Comparison of ENCODE assay signal across 23 cellular contexts in the genomic region with DNA sequence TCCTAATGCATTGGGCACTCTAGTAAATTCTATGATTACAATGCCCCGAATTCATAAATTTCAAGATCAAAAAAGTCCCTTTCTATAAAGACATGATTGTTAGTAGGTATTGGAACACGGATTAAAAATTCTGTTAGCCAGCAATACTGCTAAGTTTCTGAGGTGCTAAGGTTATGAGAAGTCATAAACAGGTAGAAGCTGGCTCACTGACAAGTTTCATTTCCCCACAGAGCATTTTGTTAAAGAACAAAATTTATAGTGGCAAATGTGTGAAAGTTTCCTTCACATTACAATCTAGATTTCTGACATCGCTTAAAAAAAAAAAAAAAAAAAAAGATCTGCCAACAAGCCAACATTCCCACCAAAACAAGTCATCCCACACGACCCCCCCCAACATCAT. TPM values are rescaled to one million over a fixed set of nuclear protein-coding genes. Genes with fewer than 3 reads are reported as not detected.
A peak's percentile ranks its signal among the peaks of the same experiment; 100 is the strongest.
DNase-seq lines count a peak whose midpoint lies in the region; ATAC-seq and TF ChIP-seq lines count a peak whose summit lies in the region.
"Had no signal": no experiment of that assay in that cellular context is flagged by ENCODE, and none has a peak within 500 bp of the region (broad histone marks: within the 10 kb centered on the region; RNA-seq: fewer than 3 reads in every experiment).

No MANE protein-coding gene starts in this region.

- no peak overlapping the region for H3K4me3 ChIP-seq in Caco-2 (ENCODE audit: low read depth, low read length)

- no peaks in the 10 kb centered on the region for H3K9me3 ChIP-seq in Caco-2
- H3K9me3 ChIP-seq: BE2C had no signal

- H3K36me3 ChIP-seq in Caco-2 (ENCODE audit: control insufficient read depth, insufficient read depth, low read length), result peaks cover 2% of the 10 kb centered on the region

- H3K27me3 Mint-ChIP-seq in activated CD4-positive, alpha-beta T cell treated with anti-CD3 and anti-CD28 coated beads for 36 hours, result no peaks in the 10 kb centered on the region
- H3K27me3 Mint-ChIP-seq in Caco-2 (ENCODE audit: insufficient read depth, unreplicated experiment), result no peaks in the 10 kb centered on the region
- H3K27me3 Mint-ChIP-seq in activated T-helper 1 cell treated with anti-CD3 and anti-CD28 coated beads, Interleukin-12 subunit alpha, Interleukin-12 subunit beta, Interleukin-2, Interleukin-4 antibody, amounts not matched to agents 30 ng/mL and 10 ng/mL and 1 ng/mL, durations not matched to agents 14 hours and 24 hours and 36 hours (ENCODE audit: insufficient read depth), result no peaks in the 10 kb centered on the region
- no peaks in the 10 kb centered on the region for H3K27me3 Mint-ChIP-seq in naive B cell

- H3K4me3 Mint-ChIP-seq in activated CD4-positive, alpha-beta T cell treated with anti-CD3 and anti-CD28 coated beads for 36 hours, result no peak overlapping the region
- H3K4me3 Mint-ChIP-seq in Caco-2 (ENCODE audit: unreplicated experiment) (no peak overlapping the region), naive B cell (peak overlapping the region in 4 of 8 donors; percentile 3 to 7 (median 6))
- no peak overlapping the region for H3K4me3 Mint-ChIP-seq in activated T-helper 1 cell treated with anti-CD3 and anti-CD28 coated beads, Interleukin-12 subunit alpha, Interleukin-12 subunit beta, Interleukin-2, Interleukin-4 antibody, amounts not matched to agents 30 ng/mL and 10 ng/mL and 1 ng/mL, durations not matched to agents 14 hours and 24 hours and 36 hours
- H3K4me3 Mint-ChIP-seq: CD14-positive monocyte had no signal

- no peak for DNase-seq in activated CD4-positive, alpha-beta T cell treated with anti-CD3 and anti-CD28 coated beads for 36 hours
- no peak for DNase-seq in activated CD4-positive, alpha-beta T cell treated with anti-CD3 and anti-CD28 coated beads, Interleukin-2, amount 50 U/mL, for 48 hours
- DNase-seq in Caco-2 (no peak), naive B cell (peak; percentile 15), H4 (ENCODE audit: low spot score) (no peak), left ventricle myocardium superior (no peak), glomerular visceral epithelial cell (ENCODE audit: extremely low spot score) (no peak)
- no peak for DNase-seq in activated T-helper 1 cell treated with anti-CD3 and anti-CD28 coated beads, Interleukin-12 subunit alpha, Interleukin-12 subunit beta, Interleukin-2, Interleukin-4 antibody, amounts not matched to agents 30 ng/mL and 10 ng/mL and 1 ng/mL, durations not matched to agents 14 hours and 24 hours and 36 hours (ENCODE audit: low spot score)
- DNase-seq: BE2C, DMS153, DND-41, GOT3, HCEC 1CT, NCI-H1092, NCI-H1417 treated with DMSO at 0.1 percent for 48 hours, NCI-H1694 treated with DMSO at 0.1 percent for 48 hours, NCI-H2081 treated with DMSO at 0.1 percent for 48 hours, NCI-H2171, NCI-H226, NCI-H510A, NCI-H69, SHP77 had no signal

- intact Hi-C loops in activated CD4-positive, alpha-beta T cell treated with anti-CD3 and anti-CD28 coated beads for 36 hours (cut with DNase I, micrococcal nuclease), result no loop called here
- intact Hi-C loops in Caco-2 (cut with micrococcal nuclease; ENCODE audit: unreplicated experiment) (no loop called here), left ventricle myocardium superior (cut with micrococcal nuclease) (no loop called here)
- intact Hi-C loops in activated T-helper 1 cell treated with anti-CD3 and anti-CD28 coated beads, Interleukin-12 subunit alpha, Interleukin-12 subunit beta, Interleukin-2, Interleukin-4 antibody, amounts not matched to agents 30 ng/mL and 10 ng/mL and 1 ng/mL, durations not matched to agents 14 hours and 24 hours and 36 hours (cut with micrococcal nuclease), result no loop called here

- H3K9me3 Mint-ChIP-seq in activated CD4-positive, alpha-beta T cell treated with anti-CD3 and anti-CD28 coated beads for 36 hours (ENCODE audit: low read depth), result no peaks in the 10 kb centered on the region
- H3K9me3 Mint-ChIP-seq in Caco-2 (ENCODE audit: unreplicated experiment) (no peaks in the 10 kb centered on the region), naive B cell (no peaks in the 10 kb centered on the region)
- H3K9me3 Mint-ChIP-seq in activated T-helper 1 cell treated with anti-CD3 and anti-CD28 coated beads, Interleukin-12 subunit alpha, Interleukin-12 subunit beta, Interleukin-2, Interleukin-4 antibody, amounts not matched to agents 30 ng/mL and 10 ng/mL and 1 ng/mL, durations not matched to agents 14 hours and 24 hours and 36 hours, result no peaks in the 10 kb centered on the region
- H3K9me3 Mint-ChIP-seq: CD14-positive monocyte had no signal

- peaks cover 4% of the 10 kb centered on the region for H3K4me1 Mint-ChIP-seq in activated CD4-positive, alpha-beta T cell treated with anti-CD3 and anti-CD28 coated beads for 36 hours
- H3K4me1 Mint-ChIP-seq in Caco-2 (ENCODE audit: low read depth, unreplicated experiment), result peaks cover 6% of the 10 kb centered on the region
- H3K4me1 Mint-ChIP-seq in activated T-helper 1 cell treated with anti-CD3 and anti-CD28 coated beads, Interleukin-12 subunit alpha, Interleukin-12 subunit beta, Interleukin-2, Interleukin-4 antibody, amounts not matched to agents 30 ng/mL and 10 ng/mL and 1 ng/mL, durations not matched to agents 14 hours and 24 hours and 36 hours (ENCODE audit: low read depth), result peaks cover 3% of the 10 kb centered on the region
- peaks cover 19 to 26% (median 22%) of the 10 kb centered on the region in 3 donors for H3K4me1 Mint-ChIP-seq in naive B cell
- H3K4me1 Mint-ChIP-seq: CD14-positive monocyte had no signal

- BruUV-seq in Caco-2 (replicated peaks; lab: Mats Ljungman, UMichigan), result TSS peak; percentile 8

- peak overlapping the region; percentile 66 for H3K27ac Mint-ChIP-seq in activated CD4-positive, alpha-beta T cell treated with anti-CD3 and anti-CD28 coated beads for 36 hours
- H3K27ac Mint-ChIP-seq in Caco-2 (ENCODE audit: unreplicated experiment), result no peak overlapping the region
- H3K27ac Mint-ChIP-seq in activated T-helper 1 cell treated with anti-CD3 and anti-CD28 coated beads, Interleukin-12 subunit alpha, Interleukin-12 subunit beta, Interleukin-2, Interleukin-4 antibody, amounts not matched to agents 30 ng/mL and 10 ng/mL and 1 ng/mL, durations not matched to agents 14 hours and 24 hours and 36 hours, result peak overlapping the region; percentile 8
- H3K27ac Mint-ChIP-seq in naive B cell, result peak overlapping the region; percentile 44 to 90 (median 76)

- H3K27me3 ChIP-seq in Caco-2 (replicated peaks; ENCODE audit: control insufficient read depth, insufficient read depth, low read length), result no peaks in the 10 kb centered on the region
- H3K27me3 ChIP-seq: BE2C had no signal

- ATAC-seq in activated CD4-positive, alpha-beta T cell treated with anti-CD3 and anti-CD28 coated beads for 36 hours, result no peak
- peak; percentile 67 to 69 for ATAC-seq in naive B cell (ENCODE audit: low read depth in 2 of 2)
- ATAC-seq in left ventricle myocardium superior, result no peak

- TF ChIP-seq CTCF in Caco-2 (IDR thresholded peaks at IDR 0.05; ENCODE audit: insufficient read depth in 1 of 2, low read depth in 1 of 2, low read length in 1 of 2, severe bottlenecking in 1 of 2, unreplicated experiment in 1 of 2), result no peak

- CTCF ChIA-PET in activated CD4-positive, alpha-beta T cell treated with anti-CD3 and anti-CD28 coated beads for 36 hours (lab: Charles Lee), result interaction anchor here (0.6 to 1.5 kb wide), 2 partner anchors 14 to 110 kb away, joined by 3 to 7 read pairs; no protein-coding TSS in a partner anchor
- CTCF ChIA-PET in Caco-2 (lab: Charles Lee), result interaction anchor here (2.7 kb wide), 1 partner anchor 13 kb away, joined by 9 read pairs; the partner anchor contains the start of gene MAN2C1

- H3K36me3 Mint-ChIP-seq in activated CD4-positive, alpha-beta T cell treated with anti-CD3 and anti-CD28 coated beads for 36 hours (ENCODE audit: low read depth), result peaks cover 55% of the 10 kb centered on the region
- H3K36me3 Mint-ChIP-seq in Caco-2 (ENCODE audit: insufficient read depth, unreplicated experiment) (peaks cover 89% of the 10 kb centered on the region), naive B cell (peaks cover 3 to 8% of the 10 kb centered on the region in 2 donors)
- peaks cover 52% of the 10 kb centered on the region for H3K36me3 Mint-ChIP-seq in activated T-helper 1 cell treated with anti-CD3 and anti-CD28 coated beads, Interleukin-12 subunit alpha, Interleukin-12 subunit beta, Interleukin-2, Interleukin-4 antibody, amounts not matched to agents 30 ng/mL and 10 ng/mL and 1 ng/mL, durations not matched to agents 14 hours and 24 hours and 36 hours (ENCODE audit: low read depth)

- peaks cover 4% of the 10 kb centered on the region; the same call in 1 of the 2 replicates for H3K4me1 ChIP-seq in Caco-2
- H3K4me1 ChIP-seq: BE2C had no signal

- POLR2A ChIA-PET in activated CD4-positive, alpha-beta T cell treated with anti-CD3 and anti-CD28 coated beads for 36 hours (lab: Charles Lee), result no interaction called here
- POLR2A ChIA-PET in Caco-2 (lab: Charles Lee), result no interaction called here

RNA-seq across cellular contexts. Expression of gene MAN2C1, which starts 12.4 kb away (rescaled TPM):
- total RNA-seq in activated CD4-positive, alpha-beta T cell treated with anti-CD3 and anti-CD28 coated beads for 36 hours, result 100 to 1,000 TPM; 119 to 181 TPM
- total RNA-seq in Caco-2 (2022) (131 and 140 TPM in 2 replicates), left ventricle myocardium superior (96.9 TPM)
- total RNA-seq in activated T-helper 1 cell treated with anti-CD3 and anti-CD28 coated beads, Interleukin-12 subunit alpha, Interleukin-12 subunit beta, Interleukin-2, Interleukin-4 antibody, amounts not matched to agents 30 ng/mL and 10 ng/mL and 1 ng/mL, durations not matched to agents 14 hours and 24 hours and 36 hours, result 250 and 254 TPM in 2 replicates
- 10 to 100 TPM in 4 of 6 donors, 1 to 10 TPM in 2; 8.9 to 19.4 (median 14.1) TPM for polyA plus RNA-seq in naive B cell (ENCODE audit: low read depth in 6 of 6)
- 15.7 and 23.4 TPM in 2 replicates for total RNA-seq in H4 (2014; rRNA removed; shearing (Covaris generic))

RNA-seq across cellular contexts. Expression of gene NEIL1, which starts 33.9 kb away (rescaled TPM):
- 1 to 10 TPM; 6.5 to 6.9 TPM for total RNA-seq in activated CD4-positive, alpha-beta T cell treated with anti-CD3 and anti-CD28 coated beads for 36 hours
- 11.3 and 12.3 TPM in 2 replicates for total RNA-seq in Caco-2 (2022)
- 4.7 and 5.3 TPM in 2 replicates for total RNA-seq in activated T-helper 1 cell treated with anti-CD3 and anti-CD28 coated beads, Interleukin-12 subunit alpha, Interleukin-12 subunit beta, Interleukin-2, Interleukin-4 antibody, amounts not matched to agents 30 ng/mL and 10 ng/mL and 1 ng/mL, durations not matched to agents 14 hours and 24 hours and 36 hours
- 10 to 100 TPM; 16.7 to 59.2 (median 31.7) TPM for polyA plus RNA-seq in naive B cell (ENCODE audit: low read depth in 6 of 6)
- 0.72 and 2.3 TPM in 2 replicates for total RNA-seq in H4 (2014; rRNA removed; shearing (Covaris generic))
- total RNA-seq in left ventricle myocardium superior, result 13.5 TPM

RNA-seq across cellular contexts. Expression of gene COMMD4, which starts 44.9 kb away (rescaled TPM):
- total RNA-seq in activated CD4-positive, alpha-beta T cell treated with anti-CD3 and anti-CD28 coated beads for 36 hours, result 10 to 100 TPM; 47.1 to 67.8 TPM
- 93.9 and 94.3 TPM in 2 replicates for total RNA-seq in Caco-2 (2022)
- 79.8 and 79.9 TPM in 2 replicates for total RNA-seq in activated T-helper 1 cell treated with anti-CD3 and anti-CD28 coated beads, Interleukin-12 subunit alpha, Interleukin-12 subunit beta, Interleukin-2, Interleukin-4 antibody, amounts not matched to agents 30 ng/mL and 10 ng/mL and 1 ng/mL, durations not matched to agents 14 hours and 24 hours and 36 hours
- 10 to 100 TPM; 27.1 to 47.4 (median 37.9) TPM for polyA plus RNA-seq in naive B cell (ENCODE audit: low read depth in 6 of 6)
- total RNA-seq in H4 (2014; rRNA removed; shearing (Covaris generic)), result 110 and 149 TPM in 2 replicates
- 42.3 TPM for total RNA-seq in left ventricle myocardium superior

Comparison
In these comparisons a context has a peak if more than half of its experiments do, and no peak if none do; other contexts are left out.
1. ATAC-seq: peak in naive B cell (2 of 2); none in activated CD4-positive, alpha-beta T cell treated with anti-CD3 and anti-CD28 coated beads for 36 hours (single experiment) and left ventricle myocardium superior (single experiment).